18 cellular contexts compared by ENCODE assay signal in the genomic region with DNA sequence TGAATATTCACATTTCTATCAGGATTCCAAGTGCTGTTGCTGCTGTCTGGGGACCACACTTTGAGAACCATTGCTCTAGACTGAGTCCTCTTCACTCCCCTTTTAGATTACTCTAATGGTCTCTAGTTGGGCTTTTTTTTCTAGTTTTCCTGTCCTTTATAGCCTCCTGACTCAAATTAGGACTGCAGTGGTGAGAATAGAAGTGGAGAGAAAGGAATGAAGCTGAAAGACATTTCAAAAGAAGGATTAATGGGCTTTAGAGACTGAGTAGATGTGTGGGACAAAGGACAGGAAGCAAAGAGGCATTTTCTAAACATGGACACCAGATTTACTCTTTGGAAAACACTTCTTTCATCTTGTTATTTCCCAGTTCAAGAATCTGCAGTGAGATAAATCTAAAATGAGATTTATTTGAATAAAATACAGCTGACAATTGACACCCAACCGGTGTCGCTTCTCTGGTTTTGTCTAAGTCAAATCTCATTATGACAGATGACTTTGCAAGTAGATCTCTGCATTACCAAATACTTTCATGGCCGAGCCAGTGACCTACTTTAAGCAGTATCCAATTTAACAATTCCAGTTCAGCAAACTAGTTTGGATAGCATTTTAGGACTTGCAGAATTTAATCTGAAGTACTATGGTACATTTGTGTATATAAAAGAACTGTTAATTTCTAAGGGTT.
A peak's percentile ranks its signal among the peaks of the same experiment; 100 is the strongest.
DNase-seq lines count a peak whose midpoint lies in the region; ATAC-seq and TF ChIP-seq lines count a peak whose summit lies in the region.
"Had no signal": no experiment of that assay in that cellular context is flagged by ENCODE, and none has a peak within 500 bp of the region (broad histone marks: within the 10 kb centered on the region; RNA-seq: fewer than 3 reads in every experiment).

No MANE protein-coding gene starts in this region.

- H3K9me3 ChIP-seq in CD4-positive, alpha-beta memory T cell (ENCODE audit: control insufficient read depth in 1 of 2, low read length in 2 of 2), result no peaks in the 10 kb centered on the region
- H3K9me3 ChIP-seq in Karpas-422 (ENCODE audit: low read length) (no peaks in the 10 kb centered on the region), neural progenitor cell (ENCODE audit: low read depth) (no peaks in the 10 kb centered on the region)
- H3K9me3 ChIP-seq: left ventricle myocardium inferior had no signal

- H3F3A ChIP-seq in neural progenitor cell (ENCODE audit: low read depth), result peaks cover 24% of the 10 kb centered on the region

- H3K36me3 ChIP-seq in CD4-positive, alpha-beta memory T cell (ENCODE audit: insufficient read depth, low read length), result no peaks in the 10 kb centered on the region
- H3K36me3 ChIP-seq in Karpas-422 (ENCODE audit: insufficient read depth, low read length) (no peaks in the 10 kb centered on the region), neural progenitor cell (no peaks in the 10 kb centered on the region)
- H3K36me3 ChIP-seq: left ventricle myocardium inferior had no signal

- no peaks in the 10 kb centered on the region for H3K9me3 Mint-ChIP-seq in CD4-positive, alpha-beta memory T cell
- no peaks in the 10 kb centered on the region for H3K9me3 Mint-ChIP-seq in activated naive CD8-positive, alpha-beta T cell treated with anti-CD3 and anti-CD28 coated beads, Interleukin-2, amount 50 U/mL, for 24 hours
- no peaks in the 10 kb centered on the region for H3K9me3 Mint-ChIP-seq in neural progenitor cell
- H3K9me3 Mint-ChIP-seq: dendritic cell treated with granulocyte-macrophage colony-stimulating factor and Interleukin-4, amounts not matched to agents 40 ng/mL and 50 ng/mL, for 4 days had no signal

- H3K27me3 ChIP-seq in CD4-positive, alpha-beta memory T cell (ENCODE audit: insufficient read depth, low read length), result no peaks in the 10 kb centered on the region
- H3K27me3 ChIP-seq in Karpas-422 (ENCODE audit: low read length) (no peaks in the 10 kb centered on the region), neural progenitor cell (no peaks in the 10 kb centered on the region)

- H4K20me1 ChIP-seq in Karpas-422 (ENCODE audit: insufficient read depth, low read depth, low read length) (no peaks in the 10 kb centered on the region), neural progenitor cell (ENCODE audit: low read depth) (peaks cover 42% of the 10 kb centered on the region)

- H3K4me2 ChIP-seq in Karpas-422 (ENCODE audit: low read depth, low read length, poor library complexity, severe bottlenecking) (peak overlapping the region; percentile 54), neural progenitor cell (peak overlapping the region; percentile 75)

- no peak for DNase-seq in CD4-positive, alpha-beta memory T cell
- DNase-seq in Karpas-422 (peak; percentile 64), neural progenitor cell (ENCODE audit: low spot score) (peak; percentile 76), GM19238 (ENCODE audit: insufficient read length, low spot score) (no peak), OCI-M1 (lab: John Stamatoyannopoulos, UW) (no peak), DMS79 treated with DMSO at 0.1 percent for 48 hours (lab: John Stamatoyannopoulos, UW) (no peak)
- DNase-seq in activated naive CD8-positive, alpha-beta T cell treated with anti-CD3 and anti-CD28 coated beads, Interleukin-2, amount 50 U/mL, for 24 hours, result no peak
- DNase-seq: anterior cingulate cortex, hypothalamus, KG1, left ventricle myocardium inferior, NCI-H1436, NCI-H526, T1000 had no signal

- H3K4me3 ChIP-seq in CD4-positive, alpha-beta memory T cell (ENCODE audit: low read length in 2 of 2), result no peak overlapping the region
- H3K4me3 ChIP-seq in Karpas-422 (ENCODE audit: low read length) (peak overlapping the region; percentile 8; the same call in 1 of the 2 replicates), neural progenitor cell (peak overlapping the region; percentile 14)
- H3K4me3 ChIP-seq: left ventricle myocardium inferior had no signal

- H3K4me1 ChIP-seq in CD4-positive, alpha-beta memory T cell (ENCODE audit: insufficient read depth, low read length), result peaks cover 48% of the 10 kb centered on the region
- H3K4me1 ChIP-seq in Karpas-422 (ENCODE audit: low read length) (peaks cover 20% of the 10 kb centered on the region), neural progenitor cell (peaks cover 12% of the 10 kb centered on the region)
- H3K4me1 ChIP-seq: parathyroid adenoma had no signal

- no peaks in the 10 kb centered on the region for H3K27me3 Mint-ChIP-seq in CD4-positive, alpha-beta memory T cell
- no peaks in the 10 kb centered on the region for H3K27me3 Mint-ChIP-seq in activated naive CD8-positive, alpha-beta T cell treated with anti-CD3 and anti-CD28 coated beads, Interleukin-2, amount 50 U/mL, for 24 hours
- no peaks in the 10 kb centered on the region for H3K27me3 Mint-ChIP-seq in neural progenitor cell (ENCODE audit: insufficient read depth, low read depth)
- H3K27me3 Mint-ChIP-seq: B cell; dendritic cell treated with granulocyte-macrophage colony-stimulating factor and Interleukin-4, amounts not matched to agents 40 ng/mL and 50 ng/mL, for 4 days had no signal

- H3K27ac Mint-ChIP-seq in CD4-positive, alpha-beta memory T cell, result peak overlapping the region; percentile 3 to 80 (median 39)
- peak overlapping the region; percentile 53 for H3K27ac Mint-ChIP-seq in activated naive CD8-positive, alpha-beta T cell treated with anti-CD3 and anti-CD28 coated beads, Interleukin-2, amount 50 U/mL, for 24 hours
- H3K27ac Mint-ChIP-seq in neural progenitor cell, result peak overlapping the region; percentile 52
- H3K27ac Mint-ChIP-seq: B cell; dendritic cell treated with granulocyte-macrophage colony-stimulating factor and Interleukin-4, amounts not matched to agents 40 ng/mL and 50 ng/mL, for 4 days had no signal

- no peaks in the 10 kb centered on the region for H3K9me2 ChIP-seq in Karpas-422 (replicated peaks; ENCODE audit: insufficient read depth, low read length)

- H3K9ac ChIP-seq in Karpas-422 (ENCODE audit: low read length) (peak overlapping the region; percentile 2), neural progenitor cell (no peak overlapping the region)
- H3K9ac ChIP-seq: parathyroid adenoma had no signal

- H3K79me2 ChIP-seq in Karpas-422 (ENCODE audit: low read length) (peaks cover 72% of the 10 kb centered on the region), neural progenitor cell (ENCODE audit: low read depth) (peaks cover 49% of the 10 kb centered on the region)

- POLR2A ChIA-PET in CD4-positive, alpha-beta memory T cell (lab: Charles Lee; ENCODE audit: partially characterized antibody), result no interaction called here

- peak overlapping the region in 5 of 8 donors; percentile 1 to 64 (median 47) for H3K4me3 Mint-ChIP-seq in CD4-positive, alpha-beta memory T cell
- H3K4me3 Mint-ChIP-seq in activated naive CD8-positive, alpha-beta T cell treated with anti-CD3 and anti-CD28 coated beads, Interleukin-2, amount 50 U/mL, for 24 hours, result no peak overlapping the region
- no peak overlapping the region for H3K4me3 Mint-ChIP-seq in neural progenitor cell
- H3K4me3 Mint-ChIP-seq: B cell; dendritic cell treated with granulocyte-macrophage colony-stimulating factor and Interleukin-4, amounts not matched to agents 40 ng/mL and 50 ng/mL, for 4 days had no signal

- H3K27ac ChIP-seq in CD4-positive, alpha-beta memory T cell (ENCODE audit: low read depth, low read length), result no peak overlapping the region
- H3K27ac ChIP-seq in Karpas-422 (ENCODE audit: low read length) (peak overlapping the region; percentile 78), neural progenitor cell (peak overlapping the region; percentile 88)
- H3K27ac ChIP-seq: left ventricle myocardium inferior, parathyroid adenoma had no signal

- no peaks in the 10 kb centered on the region for H3K36me3 Mint-ChIP-seq in CD4-positive, alpha-beta memory T cell
- peaks cover 3% of the 10 kb centered on the region for H3K36me3 Mint-ChIP-seq in activated naive CD8-positive, alpha-beta T cell treated with anti-CD3 and anti-CD28 coated beads, Interleukin-2, amount 50 U/mL, for 24 hours (ENCODE audit: low read depth)
- no peaks in the 10 kb centered on the region for H3K36me3 Mint-ChIP-seq in neural progenitor cell

- no peak for ATAC-seq in activated naive CD8-positive, alpha-beta T cell treated with anti-CD3 and anti-CD28 coated beads, Interleukin-2, amount 50 U/mL, for 24 hours
- no peak for ATAC-seq in GM21381 (IDR thresholded peaks at IDR 0.05; ENCODE audit: unreplicated experiment)

- CTCF ChIA-PET in CD4-positive, alpha-beta memory T cell (lab: Charles Lee; ENCODE audit: partially characterized antibody), result no interaction called here

- TF ChIP-seq CTCF in neural progenitor cell (IDR thresholded peaks at IDR 0.05), result no peak

- H2AFZ ChIP-seq in Karpas-422 (ENCODE audit: low read length) (no peak overlapping the region), neural progenitor cell (replicated peaks) (no peak overlapping the region)
- H2AFZ ChIP-seq: parathyroid adenoma had no signal

- intact Hi-C loops in CD4-positive, alpha-beta memory T cell (cut with micrococcal nuclease), result no loop called here

- H3K4me1 Mint-ChIP-seq in CD4-positive, alpha-beta memory T cell, result peaks cover 44 to 61% (median 54%) of the 10 kb centered on the region in 4 donors
- peaks cover 51% of the 10 kb centered on the region for H3K4me1 Mint-ChIP-seq in activated naive CD8-positive, alpha-beta T cell treated with anti-CD3 and anti-CD28 coated beads, Interleukin-2, amount 50 U/mL, for 24 hours
- peaks cover 11% of the 10 kb centered on the region for H3K4me1 Mint-ChIP-seq in neural progenitor cell

Comparison
In these comparisons a context has a peak if more than half of its experiments do, and no peak if none do; other contexts are left out.
1. DNase-seq: peak in Karpas-422 (single experiment) and neural progenitor cell (single experiment); none in CD4-positive, alpha-beta memory T cell (0 of 5), activated naive CD8-positive, alpha-beta T cell treated with anti-CD3 and anti-CD28 coated beads, Interleukin-2, amount 50 U/mL, for 24 hours (single experiment), GM19238 (single experiment), OCI-M1 (single experiment) and DMS79 treated with DMSO at 0.1 percent for 48 hours (single experiment).
2. H3K4me3 ChIP-seq: peak in Karpas-422 (single experiment) and neural progenitor cell (single experiment); none in CD4-positive, alpha-beta memory T cell (0 of 2).
3. H3K4me3 Mint-ChIP-seq: peak in CD4-positive, alpha-beta memory T cell (5 of 8); none in activated naive CD8-positive, alpha-beta T cell treated with anti-CD3 and anti-CD28 coated beads, Interleukin-2, amount 50 U/mL, for 24 hours (single experiment) and neural progenitor cell (single experiment).
4. Peak in every context shown above with its lines, with median percentiles within 50 percentile points of each other: H3K27ac Mint-ChIP-seq.